ENCODE assay signal across 14 cellular contexts in the genomic region with DNA sequence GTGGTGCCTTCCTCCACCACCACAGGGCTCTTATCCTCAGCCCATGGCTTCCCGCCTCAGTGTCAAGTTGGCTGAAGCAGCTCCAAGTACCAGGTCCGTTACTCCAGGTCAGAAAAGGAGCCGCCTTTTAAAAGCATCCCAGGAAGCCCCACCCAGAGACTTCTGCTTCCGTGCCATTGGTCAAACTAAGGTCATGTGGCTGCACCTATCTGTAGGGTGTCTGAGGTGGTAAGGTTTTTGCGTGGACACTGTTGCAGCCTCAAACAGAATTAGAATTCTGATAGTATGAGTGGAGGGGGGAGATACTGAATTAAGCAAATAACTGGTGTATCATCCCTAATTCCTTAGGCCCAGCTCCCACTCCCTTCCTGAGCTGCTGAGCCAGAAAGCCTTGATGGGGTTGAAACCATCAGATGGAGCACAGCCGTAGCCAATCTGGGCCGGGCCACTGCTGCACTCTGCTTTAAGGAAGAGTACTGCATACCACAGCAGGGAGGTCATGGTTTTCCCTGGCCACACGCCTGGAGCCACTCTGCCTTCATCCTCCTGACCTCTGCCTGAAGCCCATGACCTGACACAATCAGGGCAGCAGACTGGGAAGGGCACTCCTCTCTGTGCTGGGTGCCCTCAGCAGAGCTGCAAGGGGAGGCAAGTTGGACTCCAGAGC. TPM values are rescaled to one million over a fixed set of nuclear protein-coding genes. Genes with fewer than 3 reads are reported as not detected.
DNase-seq lines count a peak whose midpoint lies in the region; ATAC-seq, FAIRE-seq and TF ChIP-seq lines count a peak whose summit lies in the region.
"Had no signal": no experiment of that assay in that cellular context is flagged by ENCODE, and none has a peak within 500 bp of the region (broad histone marks: within the 10 kb centered on the region; RNA-seq: fewer than 3 reads in every experiment).

No MANE protein-coding gene starts in this region.

- 66% methylated on average over 4 of the region's 8 CpGs for WGBS in mammary epithelial cell (ENCODE audit: low coverage, missing lambda C conversion rate)
- 65 to 83% methylated on average over 8 of the region's 8 CpGs for WGBS in lung, 2 donors

- BruUV-seq in MCF 10A (replicated peaks; lab: Mats Ljungman, UMichigan) (no TSS peak), mammary epithelial cell (replicated peaks; lab: Mats Ljungman, UMichigan) (no TSS peak), endothelial cell of umbilical vein (replicated peaks; lab: Mats Ljungman, UMichigan) (no TSS peak)

- H3K4me2 ChIP-seq in mammary epithelial cell (ENCODE audit: insufficient read depth, low read depth, low read length) (no peak overlapping the region), endothelial cell of umbilical vein (ENCODE audit: insufficient read depth, low read length) (no peak overlapping the region)

- no peaks in the 10 kb centered on the region for H3K36me3 Mint-ChIP-seq in MCF 10A (ENCODE audit: insufficient read depth, unreplicated experiment)

- H2AFZ ChIP-seq in mammary epithelial cell (ENCODE audit: low read depth, low read length) (no peak overlapping the region), endothelial cell of umbilical vein (ENCODE audit: low read depth, low read length) (no peak overlapping the region)

- H3K27ac ChIP-seq in mammary epithelial cell (ENCODE audit: insufficient read depth, low read depth, low read length) = no peak overlapping the region
- H3K27ac ChIP-seq in endothelial cell of umbilical vein (ENCODE audit: insufficient read depth, low read depth, low read length) = no peak overlapping the region
- H3K27ac ChIP-seq in lung (ENCODE audit: low read depth in 1 of 2, low read length in 1 of 2) = peak overlapping the region; percentile 4 to 60
- H3K27ac ChIP-seq: cardiac muscle cell had no signal

- H3K4me1 Mint-ChIP-seq in MCF 10A (ENCODE audit: insufficient read depth, unreplicated experiment) = peaks cover 6% of the 10 kb centered on the region

- H3K27me3 Mint-ChIP-seq in MCF 10A (ENCODE audit: insufficient read depth, unreplicated experiment) = no peaks in the 10 kb centered on the region

- no peaks in the 10 kb centered on the region for H3K9me1 ChIP-seq in endothelial cell of umbilical vein (replicated peaks; ENCODE audit: control insufficient read depth, extremely low read depth, insufficient read depth, low read length)

- H3K4me1 ChIP-seq in mammary epithelial cell (ENCODE audit: insufficient read depth, low read length) (no peaks in the 10 kb centered on the region), endothelial cell of umbilical vein (ENCODE audit: control insufficient read depth, extremely low read depth, insufficient read depth, low read length) (peaks cover 4% of the 10 kb centered on the region), lung (ENCODE audit: control insufficient read depth in 2 of 2, insufficient read depth in 2 of 2, low read length in 2 of 2) (peaks cover 6 to 8% of the 10 kb centered on the region in 2 donors)

- H4K20me1 ChIP-seq in mammary epithelial cell (ENCODE audit: insufficient read depth, low read length) (no peaks in the 10 kb centered on the region), endothelial cell of umbilical vein (replicated peaks; ENCODE audit: control insufficient read depth, extremely low read depth, insufficient read depth, low read length) (no peaks in the 10 kb centered on the region)

- H3K4me3 ChIP-seq in mammary epithelial cell (replicated peaks in 1 of 3; ENCODE audit: insufficient read depth in 1 of 3, low read depth in 2 of 3, low read length in 3 of 3) = no peak overlapping the region
- H3K4me3 ChIP-seq in endothelial cell of umbilical vein (replicated peaks in 1 of 3; ENCODE audit: insufficient read depth in 1 of 3, low read depth in 1 of 3, low read length in 3 of 3) = no peak overlapping the region
- no peak overlapping the region for H3K4me3 ChIP-seq in lung
- H3K4me3 ChIP-seq: cardiac muscle cell had no signal

- H3K9me3 ChIP-seq in mammary epithelial cell (replicated peaks; ENCODE audit: insufficient read depth, low read length) = no peaks in the 10 kb centered on the region
- H3K9me3 ChIP-seq in endothelial cell of umbilical vein (replicated peaks; ENCODE audit: control insufficient read depth, insufficient read depth, low read length) = no peaks in the 10 kb centered on the region
- H3K9me3 ChIP-seq in lung (ENCODE audit: control insufficient read depth in 2 of 2, insufficient read depth in 1 of 2, low read length in 1 of 2) = no peaks in the 10 kb centered on the region

- TF ChIP-seq POLR2A in endothelial cell of umbilical vein (IDR thresholded peaks at IDR 0.05; ENCODE audit: low read depth, low read length) = no peak

- POLR2A ChIA-PET in MCF 10A (lab: Yijun Ruan, JAX) = no interaction called here
- POLR2A ChIA-PET in endothelial cell of umbilical vein (lab: Charles Lee) = no interaction called here

- peak; percentile 54 for DNase-seq in MCF 10A (ENCODE audit: unreplicated experiment)
- no peak for DNase-seq in mammary epithelial cell
- DNase-seq in endothelial cell of umbilical vein (ENCODE audit: low read depth, low spot score) = peak; percentile 32
- DNase-seq in lung (ENCODE audit: low spot score) = peak; percentile 77
- DNase-seq in stimulated activated CD4-positive, alpha-beta T cell treated with anti-CD3 and anti-CD28 coated beads, Interleukin-12 subunit alpha, Interleukin-12 subunit beta, amount 100 ng/mL, for 4 hours = no peak
- DNase-seq in NCI-H1092 treated with DMSO at 0.1 percent for 48 hours (lab: John Stamatoyannopoulos, UW) = no peak
- no peak for DNase-seq in germinal center (ENCODE audit: low spot score)
- no peak for DNase-seq in activated effector memory CD4-positive, alpha-beta T cell treated with Interleukin-2 at 50 U/mL for 16 hours
- DNase-seq: activated CD4-positive, alpha-beta T cell treated with anti-CD3 and anti-CD28 coated beads for 1 hour; stimulated activated CD4-positive, alpha-beta T cell treated with anti-CD3 and anti-CD28 coated beads, Interleukin-4, amount 100 ng/mL, for 4 hours had no signal

- no peak overlapping the region for H3K4me3 Mint-ChIP-seq in MCF 10A (ENCODE audit: unreplicated experiment)

- no peak overlapping the region for H3K27ac Mint-ChIP-seq in MCF 10A (ENCODE audit: low read depth, unreplicated experiment)

- H3K27me3 ChIP-seq in mammary epithelial cell (ENCODE audit: insufficient read depth, low read length) (no peaks in the 10 kb centered on the region), endothelial cell of umbilical vein (ENCODE audit: control insufficient read depth in 2 of 2, insufficient read depth in 2 of 2, low read length in 2 of 2) (no peaks in the 10 kb centered on the region), lung (ENCODE audit: control insufficient read depth, insufficient read depth) (no peaks in the 10 kb centered on the region)
- H3K27me3 ChIP-seq: cardiac muscle cell had no signal

- no peaks in the 10 kb centered on the region for H3K9me3 Mint-ChIP-seq in MCF 10A (ENCODE audit: unreplicated experiment)

- in situ Hi-C loops in mammary epithelial cell (cut with MboI; ENCODE audit: low sequenced_read_pairs in 2 of 2) = no loop called here

- H3K36me3 ChIP-seq in mammary epithelial cell (ENCODE audit: insufficient read depth, low read length) (no peaks in the 10 kb centered on the region), endothelial cell of umbilical vein (ENCODE audit: control insufficient read depth in 2 of 2, extremely low read depth in 1 of 2, insufficient read depth in 2 of 2, low read length in 2 of 2) (no peaks in the 10 kb centered on the region), lung (ENCODE audit: control insufficient read depth in 2 of 2, insufficient read depth in 2 of 2, low read length in 2 of 2) (no peaks in the 10 kb centered on the region)
- H3K36me3 ChIP-seq: cardiac muscle cell had no signal

- H3K9ac ChIP-seq in mammary epithelial cell (ENCODE audit: insufficient read depth, low read length) (no peak overlapping the region), endothelial cell of umbilical vein (replicated peaks; ENCODE audit: extremely low read depth, insufficient read depth, low read length) (no peak overlapping the region)

- peak; percentile 83 for FAIRE-seq in endothelial cell of umbilical vein (lab: Jason Lieb, UNC)
- FAIRE-seq: A204.1, GM18507, islet of Langerhans had no signal

- intact Hi-C loops in MCF 10A (cut with micrococcal nuclease) (no loop called here), mammary epithelial cell (cut with micrococcal nuclease) (no loop called here), endothelial cell of umbilical vein (cut with micrococcal nuclease) (no loop called here)

- dilution Hi-C loops in mammary epithelial cell (cut with HindIII; ENCODE audit: low sequenced_read_pairs) = no loop called here
- dilution Hi-C loops in endothelial cell of umbilical vein (cut with MboI; ENCODE audit: extremely low pct_ligation_motif_present, low sequenced_read_pairs) = no loop called here

- ATAC-seq in lung (ENCODE audit: insufficient read depth, low FRiP score) = peak; percentile 75

- H3K79me2 ChIP-seq in mammary epithelial cell (ENCODE audit: insufficient read depth, low read length) (no peaks in the 10 kb centered on the region), endothelial cell of umbilical vein (ENCODE audit: control insufficient read depth, insufficient read depth, low read length) (no peaks in the 10 kb centered on the region)

- CTCF ChIA-PET in MCF 10A (lab: Yijun Ruan, JAX) (no interaction called here), mammary epithelial cell (lab: Charles Lee; ENCODE audit: low non-redundant PET) (no interaction called here), endothelial cell of umbilical vein (lab: Charles Lee) (interaction anchor here (1.1 kb wide), 1 partner anchor 17 kb away, joined by 3 read pairs; no protein-coding TSS in a partner anchor)

- TF ChIP-seq CTCF in MCF 10A (IDR thresholded peaks at IDR 0.05; ENCODE audit: unreplicated experiment) (no peak), mammary epithelial cell (conservative IDR thresholded peaks at IDR 0.05 in 1 of 2, IDR thresholded peaks at IDR 0.05 in 1 of 2; ENCODE audit: extremely low read depth in 1 of 2, insufficient read depth in 1 of 2, low read depth in 1 of 2, low read length in 2 of 2) (no peak), endothelial cell of umbilical vein (IDR thresholded peaks at IDR 0.05; ENCODE audit: extremely low read depth in 1 of 2, insufficient read depth in 1 of 2, low read depth in 1 of 2, low read length in 2 of 2) (no peak), lung (IDR thresholded peaks at IDR 0.05; ENCODE audit: control extremely low read depth, extremely low read depth) (no peak)

RNA-seq across cellular contexts. Expression of a gene that starts 8.4 kb away (rescaled TPM):
- not detected in 2 replicates for total RNA-seq in MCF 10A (2022)
- total RNA-seq in mammary epithelial cell = not detected
- not detected for polyA plus RNA-seq in mammary epithelial cell
- polyA minus RNA-seq in mammary epithelial cell = not detected
- not detected in 2 replicates for total RNA-seq in endothelial cell of umbilical vein
- not detected in 2 replicates for polyA plus RNA-seq in endothelial cell of umbilical vein
- polyA plus RNA-seq in endothelial cell of umbilical vein (2011; cell fraction: cytosol; rRNA removed) = not detected in 2 replicates
- polyA plus RNA-seq in endothelial cell of umbilical vein (2011; cell fraction: nucleus; rRNA removed) = not detected in 2 replicates
- polyA plus RNA-seq in endothelial cell of umbilical vein (2012) = not detected in 2 replicates
- polyA minus RNA-seq in endothelial cell of umbilical vein = not detected in 2 replicates
- not detected for polyA minus RNA-seq in endothelial cell of umbilical vein (2011; cell fraction: cytosol; rRNA and poly(A)+ RNA removed)
- not detected in 2 replicates for polyA minus RNA-seq in endothelial cell of umbilical vein (2011; cell fraction: nucleus; rRNA and poly(A)+ RNA removed)
- total RNA-seq in lung = not detected
- polyA plus RNA-seq in lung = not detected
- total RNA-seq: cardiac muscle cell had no signal
- polyA plus RNA-seq: cardiac muscle cell had no signal

RNA-seq across cellular contexts. Expression of a gene that starts 54.5 kb away (rescaled TPM):
- total RNA-seq in MCF 10A (2022) (30.4 and 44.8 TPM in 2 replicates), mammary epithelial cell (10 to 100 TPM; 30.3 to 59.7 TPM), endothelial cell of umbilical vein (20.5 and 34.0 TPM in 2 replicates), lung (10 to 100 TPM; 56.5 to 70.6 TPM)
- polyA plus RNA-seq in mammary epithelial cell (14.4 TPM), endothelial cell of umbilical vein (18.1 and 19.0 TPM in 2 replicates), lung (10 to 100 TPM; 44.8 to 58.7 TPM)
- polyA minus RNA-seq in mammary epithelial cell (21.5 TPM), endothelial cell of umbilical vein (21.2 and 22.0 TPM in 2 replicates)
- polyA plus RNA-seq in endothelial cell of umbilical vein (2011; cell fraction: cytosol; rRNA removed) = 13.9 and 15.8 TPM in 2 replicates
- polyA plus RNA-seq in endothelial cell of umbilical vein (2011; cell fraction: nucleus; rRNA removed) = 28.4 and 30.2 TPM in 2 replicates
- 33.6 and 35.2 TPM in 2 replicates for polyA plus RNA-seq in endothelial cell of umbilical vein (2012)
- 2.9 TPM for polyA minus RNA-seq in endothelial cell of umbilical vein (2011; cell fraction: cytosol; rRNA and poly(A)+ RNA removed)
- polyA minus RNA-seq in endothelial cell of umbilical vein (2011; cell fraction: nucleus; rRNA and poly(A)+ RNA removed) = 24.7 and 25.1 TPM in 2 replicates

RNA-seq across cellular contexts. Expression of a gene that starts 54.6 kb away (rescaled TPM):
- 11.9 and 18.4 TPM in 2 replicates for total RNA-seq in MCF 10A (2022)
- total RNA-seq in mammary epithelial cell = 1 to 10 TPM; 8.3 to 8.7 TPM
- 6.9 TPM for polyA plus RNA-seq in mammary epithelial cell
- 19.3 TPM for polyA minus RNA-seq in mammary epithelial cell
- total RNA-seq in endothelial cell of umbilical vein = 3.6 and 5.9 TPM in 2 replicates
- 1.4 and 1.5 TPM in 2 replicates for polyA plus RNA-seq in endothelial cell of umbilical vein
- 2.1 and 2.8 TPM in 2 replicates for polyA plus RNA-seq in endothelial cell of umbilical vein (2011; cell fraction: cytosol; rRNA removed)
- 1.7 and 2.3 TPM in 2 replicates for polyA plus RNA-seq in endothelial cell of umbilical vein (2011; cell fraction: nucleus; rRNA removed)
- 5.9 and 6.1 TPM in 2 replicates for polyA plus RNA-seq in endothelial cell of umbilical vein (2012)
- 3.7 and 5.9 TPM in 2 replicates for polyA minus RNA-seq in endothelial cell of umbilical vein
- polyA minus RNA-seq in endothelial cell of umbilical vein (2011; cell fraction: cytosol; rRNA and poly(A)+ RNA removed) = 11.4 TPM
- 1.9 and 3.2 TPM in 2 replicates for polyA minus RNA-seq in endothelial cell of umbilical vein (2011; cell fraction: nucleus; rRNA and poly(A)+ RNA removed)
- 1 to 10 TPM; 3.6 to 6.9 TPM for total RNA-seq in lung
- polyA plus RNA-seq in lung = 1 to 10 TPM; 1.7 to 6.2 TPM

Comparison
In these comparisons a context has a peak if more than half of its experiments do, and no peak if none do; other contexts are left out.
1. DNase-seq: peak in MCF 10A (single experiment), endothelial cell of umbilical vein (single experiment) and lung (single experiment); none in mammary epithelial cell (single experiment), stimulated activated CD4-positive, alpha-beta T cell treated with anti-CD3 and anti-CD28 coated beads, Interleukin-12 subunit alpha, Interleukin-12 subunit beta, amount 100 ng/mL, for 4 hours (single experiment), NCI-H1092 treated with DMSO at 0.1 percent for 48 hours (single experiment), germinal center (single experiment) and activated effector memory CD4-positive, alpha-beta T cell treated with Interleukin-2 at 50 U/mL for 16 hours (single experiment).
2. H3K27ac ChIP-seq: peak in lung (2 of 2); none in mammary epithelial cell (single experiment) and endothelial cell of umbilical vein (single experiment).